In genomic region chr1:26696645-26697440, GRCh38 we compare ENCODE assay signal across 8 cellular contexts. TPM values are rescaled to one million over a fixed set of nuclear protein-coding genes. Genes with fewer than 3 reads are reported as not detected.
DNase-seq lines count a peak whose midpoint lies in the region; ATAC-seq and TF ChIP-seq lines count a peak whose summit lies in the region.

No MANE protein-coding gene starts in this region.

- H3K36me3 Mint-ChIP-seq in endothelial cell (ENCODE audit: low read depth, unreplicated experiment), result no peaks in the 10 kb centered on the region
- H3K36me3 Mint-ChIP-seq in natural killer cell treated with Interleukin-12 subunit alpha and Interleukin-12 subunit beta and Interleukin-15 and Interleukin-18, amount 100 ng/mL, for 72 hours, result no peaks in the 10 kb centered on the region

- H3K4me3 ChIP-seq in BE2C (ENCODE audit: low read depth, low read length), result peak overlapping the region; percentile 74
- peak overlapping the region; percentile 88 to 98 (median 91) for H3K4me3 ChIP-seq in stomach

- H3K27me3 Mint-ChIP-seq in endothelial cell (ENCODE audit: unreplicated experiment), result peaks cover 2% of the 10 kb centered on the region
- no peaks in the 10 kb centered on the region for H3K27me3 Mint-ChIP-seq in natural killer cell treated with Interleukin-12 subunit alpha and Interleukin-12 subunit beta and Interleukin-15 and Interleukin-18, amount 100 ng/mL, for 72 hours

- no peak for TF ChIP-seq POLR2A in stomach (IDR thresholded peaks at IDR 0.05)

- H3K9me3 ChIP-seq in BE2C (no peaks in the 10 kb centered on the region), stomach (no peaks in the 10 kb centered on the region)

- intact Hi-C loops in stomach (cut with DNase I; ENCODE audit: low total_unique reads), result no loop called here

- H3K36me3 ChIP-seq in BE2C, result peaks cover 10% of the 10 kb centered on the region; the same call in 1 of the 2 replicates
- H3K36me3 ChIP-seq in stomach, result no peaks in the 10 kb centered on the region

- WGBS in stomach, 5 donors, result 0 to 2% (median 1%) methylated on average over 27 to 100 of the region's 100 CpGs

- H3K4me1 ChIP-seq in BE2C (peaks cover 2% of the 10 kb centered on the region; the same call in 1 of the 2 replicates), stomach (peaks cover 58 to 71% (median 66%) of the 10 kb centered on the region in 4 donors)

- ATAC-seq in natural killer cell treated with Interleukin-12 subunit alpha and Interleukin-12 subunit beta and Interleukin-15 and Interleukin-18, amount 100 ng/mL, for 72 hours, result peak; percentile 21 to 29
- ATAC-seq in HG02885 (IDR thresholded peaks at IDR 0.05; ENCODE audit: poor library complexity, unreplicated experiment) (no peak), HG03175 (IDR thresholded peaks at IDR 0.05; ENCODE audit: unreplicated experiment) (no peak)

- no peaks in the 10 kb centered on the region for H3K9me3 Mint-ChIP-seq in endothelial cell (ENCODE audit: unreplicated experiment)
- no peaks in the 10 kb centered on the region for H3K9me3 Mint-ChIP-seq in natural killer cell treated with Interleukin-12 subunit alpha and Interleukin-12 subunit beta and Interleukin-15 and Interleukin-18, amount 100 ng/mL, for 72 hours

- TF ChIP-seq CTCF in BE2C (IDR thresholded peaks at IDR 0.05; ENCODE audit: low read depth, low read length) (no peak), endothelial cell (IDR thresholded peaks at IDR 0.05; ENCODE audit: unreplicated experiment) (no peak), stomach (IDR thresholded peaks at IDR 0.05) (no peak)

- TF ChIP-seq EP300 in stomach (IDR thresholded peaks at IDR 0.05), result no peak

- peak; percentile 18 for DNase-seq in BE2C
- DNase-seq in HuH-7.5 (ENCODE audit: low spot score), result peak; percentile 38
- peak; percentile 87 for DNase-seq in activated CD8-positive, alpha-beta memory T cell treated with anti-CD3 and anti-CD28 coated beads for 24 hours
- DNase-seq in endothelial cell (ENCODE audit: low spot score), result peak; percentile 45
- DNase-seq in natural killer cell treated with Interleukin-12 subunit alpha and Interleukin-12 subunit beta and Interleukin-15 and Interleukin-18, amount 100 ng/mL, for 72 hours (ENCODE audit: low spot score), result peak; percentile 78
- DNase-seq in stomach, result peak; percentile 40

- H3K27ac Mint-ChIP-seq in endothelial cell (ENCODE audit: unreplicated experiment), result no peak overlapping the region
- no peak overlapping the region for H3K27ac Mint-ChIP-seq in natural killer cell treated with Interleukin-12 subunit alpha and Interleukin-12 subunit beta and Interleukin-15 and Interleukin-18, amount 100 ng/mL, for 72 hours

- peak overlapping the region; percentile 96 to 100 (median 98) for H3K27ac ChIP-seq in stomach

- peak overlapping the region; percentile 78 for H3K4me3 Mint-ChIP-seq in endothelial cell (ENCODE audit: unreplicated experiment)
- H3K4me3 Mint-ChIP-seq in natural killer cell treated with Interleukin-12 subunit alpha and Interleukin-12 subunit beta and Interleukin-15 and Interleukin-18, amount 100 ng/mL, for 72 hours, result peak overlapping the region; percentile 50

- peaks cover 21% of the 10 kb centered on the region for H3K4me1 Mint-ChIP-seq in endothelial cell (ENCODE audit: unreplicated experiment)
- H3K4me1 Mint-ChIP-seq in natural killer cell treated with Interleukin-12 subunit alpha and Interleukin-12 subunit beta and Interleukin-15 and Interleukin-18, amount 100 ng/mL, for 72 hours (ENCODE audit: low read depth in 2 of 2), result peaks cover 28 to 33% of the 10 kb centered on the region in 2 donors

- H3K27me3 ChIP-seq in BE2C, result no peaks in the 10 kb centered on the region
- H3K27me3 ChIP-seq in stomach, result no peaks in the 10 kb centered on the region

RNA-seq across cellular contexts. Expression of gene ARID1A, which starts 1.0 kb away (rescaled TPM):
- polyA plus RNA-seq in BE2C (2012; ENCODE audit: insufficient read depth, insufficient read length, low read depth), result 90.2 TPM
- total RNA-seq in endothelial cell (ENCODE audit: unreplicated experiment), result 115 TPM
- total RNA-seq in natural killer cell treated with Interleukin-12 subunit alpha and Interleukin-12 subunit beta and Interleukin-15 and Interleukin-18, amount 100 ng/mL, for 72 hours, result 100 to 1,000 TPM; 132 to 196 TPM
- total RNA-seq in stomach, result 10 to 100 TPM; 42.9 to 74.2 (median 50.1) TPM
- polyA plus RNA-seq in stomach, result 10 to 100 TPM in 2 of 3 donors, 1 to 10 TPM in 1; 9.9 to 10.8 (median 10.4) TPM

Comparison
In these comparisons a context has a peak if more than half of its experiments do, and no peak if none do; other contexts are left out.
1. DNase-seq: peak in every context shown above with its lines; median percentile 87 in activated CD8-positive, alpha-beta memory T cell treated with anti-CD3 and anti-CD28 coated beads for 24 hours; 78 in natural killer cell treated with Interleukin-12 subunit alpha and Interleukin-12 subunit beta and Interleukin-15 and Interleukin-18, amount 100 ng/mL, for 72 hours; 45 in endothelial cell; 40 in stomach; 38 in HuH-7.5; 18 in BE2C.
2. ATAC-seq: peak in natural killer cell treated with Interleukin-12 subunit alpha and Interleukin-12 subunit beta and Interleukin-15 and Interleukin-18, amount 100 ng/mL, for 72 hours (2 of 2); none in HG02885 (single experiment) and HG03175 (single experiment).